ENCODE assay signal across 20 cellular contexts in the genomic region with DNA sequence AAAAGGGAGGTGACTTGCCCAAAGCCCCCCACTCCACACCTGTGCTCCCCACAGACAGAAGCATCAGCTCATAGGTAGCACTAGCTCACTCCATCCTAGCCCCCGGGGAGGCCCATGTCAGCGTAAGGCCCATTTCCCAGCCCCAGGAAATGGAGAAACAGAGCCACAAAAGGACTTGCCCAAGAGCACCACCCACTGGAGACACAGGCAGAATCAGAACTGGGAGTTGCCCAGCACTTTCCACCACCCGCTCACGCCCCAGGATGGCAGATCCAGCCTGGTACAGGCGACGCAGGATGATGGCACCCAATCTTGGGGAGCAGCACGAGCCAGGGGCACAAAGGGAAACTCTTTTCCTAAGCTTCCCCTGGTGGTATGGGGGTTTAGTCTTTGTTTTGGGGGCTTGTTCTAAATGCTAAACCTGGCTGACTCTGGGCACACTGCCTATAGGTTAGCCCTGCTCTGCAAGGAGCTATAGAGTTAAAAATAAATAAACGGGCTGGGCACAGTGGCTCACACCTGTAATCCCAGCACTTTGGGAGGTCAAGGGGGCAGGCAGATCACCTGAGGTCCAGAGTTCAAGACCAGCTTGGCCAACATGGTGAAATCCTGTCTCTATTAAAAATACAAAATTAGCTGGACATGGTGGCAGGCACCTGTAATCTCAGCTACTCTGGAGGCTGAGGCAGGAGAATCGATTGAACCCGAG. TPM values are rescaled to one million over a fixed set of nuclear protein-coding genes. Genes with fewer than 3 reads are reported as not detected.
DNase-seq lines count a peak whose midpoint lies in the region; ATAC-seq and TF ChIP-seq lines count a peak whose summit lies in the region.
"Had no signal": no experiment of that assay in that cellular context is flagged by ENCODE, and none has a peak within 500 bp of the region (broad histone marks: within the 10 kb centered on the region; RNA-seq: fewer than 3 reads in every experiment).

No MANE protein-coding gene starts in this region.

- H3K36me3 ChIP-seq in BE2C (no peaks in the 10 kb centered on the region), PC-3 (ENCODE audit: low read depth, low read length) (no peaks in the 10 kb centered on the region), endodermal cell (ENCODE audit: control insufficient read depth, insufficient read depth, low read length) (no peaks in the 10 kb centered on the region)
- H3K36me3 ChIP-seq: MG63, SJSA1 had no signal

- WGBS in H9 (ENCODE audit: extremely low coverage, insufficient read length, low lambda C conversion rate) = no CpG with 5 or more reads among the region's 10 CpGs
- 92 to 94% methylated on average over 8 to 10 of the region's 10 CpGs for WGBS in endodermal cell (ENCODE audit: insufficient coverage in 1 of 2, insufficient read length in 1 of 2), 2 experiments

- H3T11ph ChIP-seq in H9 (ENCODE audit: low read length) = no peak overlapping the region

- CTCF ChIA-PET in PC-3 (lab: Charles Lee) = interaction anchor here (0.6 kb wide), 1 partner anchor 140 kb away, joined by 3 read pairs; no protein-coding TSS in a partner anchor

- H2BK20ac ChIP-seq in H9 (ENCODE audit: low read depth, low read length, poor library complexity, severe bottlenecking) = no peak overlapping the region

- no peak overlapping the region for H2BK15ac ChIP-seq in H9 (ENCODE audit: low read depth, low read length)

- TF ChIP-seq CTCF in BE2C (IDR thresholded peaks at IDR 0.05; ENCODE audit: low read depth, low read length) = peak; percentile 38
- peak; percentile 52 for TF ChIP-seq CTCF in H9 (conservative IDR thresholded peaks at IDR 0.05)
- TF ChIP-seq CTCF in PC-3 (conservative IDR thresholded peaks at IDR 0.05; ENCODE audit: low read depth, low read length) = 0 out of 2 replicates have a peak, but pooled peaks have one; percentile 15
- peak; percentile 63 for TF ChIP-seq CTCF in endodermal cell (conservative IDR thresholded peaks at IDR 0.05)
- TF ChIP-seq CTCF in endothelial cell (IDR thresholded peaks at IDR 0.05; ENCODE audit: unreplicated experiment) = no peak

- no peaks in the 10 kb centered on the region for H3K79me1 ChIP-seq in H9 (ENCODE audit: insufficient read depth, low read depth, low read length, poor library complexity, severe bottlenecking)

- no peaks in the 10 kb centered on the region for H3K36me3 Mint-ChIP-seq in H9 (ENCODE audit: insufficient read depth in 1 of 3, low read depth in 3 of 3)
- no peaks in the 10 kb centered on the region for H3K36me3 Mint-ChIP-seq in endodermal cell (ENCODE audit: low read depth)
- H3K36me3 Mint-ChIP-seq in endothelial cell (ENCODE audit: low read depth, unreplicated experiment) = peaks cover 8% of the 10 kb centered on the region

- H3K27ac ChIP-seq in H9 (ENCODE audit: insufficient read length, low read depth, low read length) = no peak overlapping the region
- H3K27ac ChIP-seq in PC-3 (ENCODE audit: low read length) = no peak overlapping the region
- no peak overlapping the region for H3K27ac ChIP-seq in endodermal cell (ENCODE audit: low read depth, low read length)
- H3K27ac ChIP-seq: A549, KMS-11, SJSA1 had no signal

- H3K9ac ChIP-seq in H9 (ENCODE audit: extremely low read depth, insufficient read length, low read length) (no peak overlapping the region), PC-3 (ENCODE audit: low read length) (no peak overlapping the region), endodermal cell (ENCODE audit: extremely low read depth, low read length, poor library complexity, severe bottlenecking) (no peak overlapping the region)
- H3K9ac ChIP-seq: KMS-11 had no signal

- no peak for ATAC-seq in PC-3
- ATAC-seq: A549 had no signal

- H2BK12ac ChIP-seq in H9 (ENCODE audit: insufficient read length, low read depth, low read length) = no peak overlapping the region

- H4K91ac ChIP-seq in H9 (ENCODE audit: insufficient read length, low read depth, low read length) = no peak overlapping the region

- H3K23me2 ChIP-seq in H9 (ENCODE audit: insufficient read length, low read depth, low read length, poor library complexity, severe bottlenecking) = no peaks in the 10 kb centered on the region

- no peak overlapping the region for H3K14ac ChIP-seq in H9 (ENCODE audit: insufficient read depth, low read length)

- no peak overlapping the region for H3K23ac ChIP-seq in H9 (ENCODE audit: insufficient read length, low read depth, low read length)

- no peaks in the 10 kb centered on the region for H3K9me2 ChIP-seq in PC-3 (replicated peaks; ENCODE audit: low read length)

- H3K4me3 ChIP-seq in BE2C (ENCODE audit: low read depth, low read length) (no peak overlapping the region), PC-3 (ENCODE audit: low read length) (no peak overlapping the region), endodermal cell (ENCODE audit: low read length) (no peak overlapping the region)
- H3K4me3 ChIP-seq: A549, MG63, SJSA1 had no signal

- no peak overlapping the region for H2AK5ac ChIP-seq in H9 (ENCODE audit: insufficient read length, low read length)

- H3F3A ChIP-seq in PC-3 (ENCODE audit: low read length, unreplicated experiment) = no peaks in the 10 kb centered on the region

- H3K4me1 Mint-ChIP-seq in H9 (peaks cover 5% of the 10 kb centered on the region in 2 experiments), endodermal cell (peaks cover 1% of the 10 kb centered on the region), endothelial cell (ENCODE audit: unreplicated experiment) (peaks cover 4% of the 10 kb centered on the region)

- POLR2A ChIA-PET in PC-3 (lab: Charles Lee; ENCODE audit: unreplicated experiment) = no interaction called here

- H3K79me2 ChIP-seq in H9 (ENCODE audit: insufficient read depth, low read length) (no peaks in the 10 kb centered on the region), PC-3 (ENCODE audit: low read length) (no peaks in the 10 kb centered on the region)

- H3K4me2 ChIP-seq in H9 (ENCODE audit: insufficient read depth, insufficient read length, low read length) (no peak overlapping the region), PC-3 (ENCODE audit: low read length) (no peak overlapping the region)
- H3K4me2 ChIP-seq: A549, KMS-11 had no signal

- no peak overlapping the region for H4K5ac ChIP-seq in H9 (ENCODE audit: insufficient read length, low read depth, low read length)

- no peak overlapping the region for H3K18ac ChIP-seq in H9 (ENCODE audit: insufficient read length, low read depth, low read length)

- no peak overlapping the region for H2BK120ac ChIP-seq in H9 (ENCODE audit: low read depth, low read length, poor library complexity, severe bottlenecking)

- no peak overlapping the region for H4K8ac ChIP-seq in H9 (replicated peaks; ENCODE audit: insufficient read length, low read depth, low read length)

- no peak overlapping the region for H3K56ac ChIP-seq in H9 (ENCODE audit: insufficient read length, low read depth, low read length)

- H4K20me1 ChIP-seq in H9 (ENCODE audit: control insufficient read depth, insufficient read depth, insufficient read length) (no peaks in the 10 kb centered on the region), PC-3 (ENCODE audit: low read length) (no peaks in the 10 kb centered on the region)

- H3K4me1 ChIP-seq in BE2C = no peaks in the 10 kb centered on the region
- no peaks in the 10 kb centered on the region for H3K4me1 ChIP-seq in H9 (ENCODE audit: insufficient read depth, low read length)
- H3K4me1 ChIP-seq in PC-3 (ENCODE audit: insufficient read depth, low read length) = no peaks in the 10 kb centered on the region
- no peaks in the 10 kb centered on the region for H3K4me1 ChIP-seq in endodermal cell (ENCODE audit: control insufficient read depth, insufficient read depth, low read length)
- H3K4me1 ChIP-seq: SJSA1 had no signal

- H3K27me3 Mint-ChIP-seq in H9 (ENCODE audit: low read depth) (no peaks in the 10 kb centered on the region; the same call in 1 of the 2 replicates), endodermal cell (ENCODE audit: insufficient read depth) (no peaks in the 10 kb centered on the region), endothelial cell (ENCODE audit: unreplicated experiment) (peaks cover 2% of the 10 kb centered on the region)
- H3K27me3 Mint-ChIP-seq: CD4-positive, alpha-beta T cell had no signal

- H3K27me3 ChIP-seq in BE2C (no peaks in the 10 kb centered on the region), H9 (ENCODE audit: insufficient read depth, low read length) (no peaks in the 10 kb centered on the region), PC-3 (ENCODE audit: low read length) (no peaks in the 10 kb centered on the region), endodermal cell (ENCODE audit: control insufficient read depth, insufficient read depth, low read length, poor library complexity, severe bottlenecking) (no peaks in the 10 kb centered on the region)
- H3K27me3 ChIP-seq: MG63, SJSA1 had no signal

- H3K4me3 Mint-ChIP-seq in H9 = no peak overlapping the region
- H3K4me3 Mint-ChIP-seq in endodermal cell = no peak overlapping the region
- no peak overlapping the region for H3K4me3 Mint-ChIP-seq in endothelial cell (ENCODE audit: unreplicated experiment)
- H3K4me3 Mint-ChIP-seq: CD4-positive, alpha-beta T cell had no signal

- H3K9me3 Mint-ChIP-seq in H9 (peaks cover 2 to 3% of the 10 kb centered on the region in 2 experiments; a peak in 1 of 5 replicates), endodermal cell (peaks cover 4% of the 10 kb centered on the region), endothelial cell (ENCODE audit: unreplicated experiment) (no peaks in the 10 kb centered on the region)
- H3K9me3 Mint-ChIP-seq: CD4-positive, alpha-beta T cell had no signal

- no peak overlapping the region for H2AFZ ChIP-seq in H9 (ENCODE audit: low read length)
- H2AFZ ChIP-seq in PC-3 (ENCODE audit: low read length) = no peak overlapping the region

- H2BK5ac ChIP-seq in H9 (ENCODE audit: insufficient read length, low read length) = no peak overlapping the region

- H3K4ac ChIP-seq in H9 (ENCODE audit: low read depth, low read length) = no peak overlapping the region

- no TSS peak for BruUV-seq in PC-3 (replicated peaks; lab: Mats Ljungman, UMichigan)

- DNase-seq in BE2C (no peak), H9 (no peak), PC-3 (no peak), endodermal cell (no peak), T-helper 2 cell (no peak), SW480 (ENCODE audit: low spot score) (no peak), COLO829 (ENCODE audit: low spot score) (no peak), endothelial cell (ENCODE audit: low spot score) (no peak)
- DNase-seq: CD4-positive, alpha-beta T cell; MG63; NCI-H1105 treated with DMSO at 0.1 percent for 48 hours; NCI-H187 treated with DMSO at 0.1 percent for 48 hours; NCI-H2171; RPMI8226; SW 1271 had no signal

- no peak overlapping the region for H3K27ac Mint-ChIP-seq in H9
- no peak overlapping the region for H3K27ac Mint-ChIP-seq in endodermal cell
- H3K27ac Mint-ChIP-seq in endothelial cell (ENCODE audit: unreplicated experiment) = no peak overlapping the region
- H3K27ac Mint-ChIP-seq: CD4-positive, alpha-beta T cell had no signal

- intact Hi-C loops in PC-3 (cut with micrococcal nuclease) = no loop called here

- H3K9me3 ChIP-seq in BE2C = no peaks in the 10 kb centered on the region
- H3K9me3 ChIP-seq in H9 (ENCODE audit: control insufficient read depth, low read depth, low read length) = no peaks in the 10 kb centered on the region
- no peaks in the 10 kb centered on the region for H3K9me3 ChIP-seq in PC-3 (ENCODE audit: low read length)
- H3K9me3 ChIP-seq in endodermal cell (ENCODE audit: control insufficient read depth, low read length) = no peaks in the 10 kb centered on the region
- H3K9me3 ChIP-seq: A549, MG63, SJSA1 had no signal

RNA-seq across cellular contexts. Expression of a gene that starts 11.8 kb away (rescaled TPM):
- not detected for polyA plus RNA-seq in BE2C (2012; ENCODE audit: insufficient read depth, insufficient read length, low read depth)
- 0.04 and 0.15 TPM in 2 replicates for total RNA-seq in H9 (2021)
- not detected in 2 replicates for total RNA-seq in PC-3 (2014; rRNA removed)
- total RNA-seq in endodermal cell = under 1 TPM; 0.18 to 0.24 TPM
- polyA plus RNA-seq in endodermal cell (2013, experiment 1 of 2) = 0.28 TPM
- 0.41 TPM for polyA plus RNA-seq in endodermal cell (2013, experiment 2 of 2)
- total RNA-seq in endothelial cell (ENCODE audit: unreplicated experiment) = not detected
- total RNA-seq: Daoy, NCI-H460, SJSA1 had no signal
- polyA plus RNA-seq: A549 had no signal
